In genomic region chr9:136485049-136485647, GRCh38 we compare ENCODE assay signal across 8 cellular contexts. TPM values are rescaled to one million over a fixed set of nuclear protein-coding genes. Genes with fewer than 3 reads are reported as not detected.
A peak's percentile ranks its signal among the peaks of the same experiment; 100 is the strongest.
DNase-seq lines count a peak whose midpoint lies in the region; ATAC-seq and TF ChIP-seq lines count a peak whose summit lies in the region.

No MANE protein-coding gene starts in this region.

- no peak for ATAC-seq in GM18498 (IDR thresholded peaks at IDR 0.05; ENCODE audit: unreplicated experiment)

- no peaks in the 10 kb centered on the region for H3K9me3 Mint-ChIP-seq in activated CD4-positive, alpha-beta T cell treated with anti-CD3 and anti-CD28 coated beads, Interleukin-2, amount 10 ng/mL, durations not matched to agents 24 days and 14 days

- peak; percentile 87 to 89 for TF ChIP-seq RAD21 in liver (IDR thresholded peaks at IDR 0.05)

- H3K4me3 ChIP-seq in AG09309 (ENCODE audit: control insufficient read depth, low read depth, low read length) (no peak overlapping the region), coronary artery (no peak overlapping the region), liver (ENCODE audit: low read depth in 1 of 3, low read length in 3 of 3) (peak overlapping the region in 1 of 3 donors; percentile 82)

- H3K4me1 ChIP-seq in liver (ENCODE audit: control insufficient read depth in 4 of 4, insufficient read depth in 4 of 4, low read length in 3 of 4), result peaks cover 17 to 62% (median 46%) of the 10 kb centered on the region in 4 donors

- no peak for DNase-seq in AG09309 (ENCODE audit: low read depth)
- DNase-seq in GM20000 (ENCODE audit: low spot score), result peak; percentile 80
- DNase-seq in NCI-H446 (lab: John Stamatoyannopoulos, UW), result peak; percentile 18 to 64
- peak; percentile 94 for DNase-seq in activated CD4-positive, alpha-beta T cell treated with anti-CD3 and anti-CD28 coated beads, Interleukin-2, amount 10 ng/mL, durations not matched to agents 24 days and 14 days
- DNase-seq in coronary artery (ENCODE audit: low spot score), result peak; percentile 90
- DNase-seq in stimulated activated CD4-positive, alpha-beta T cell treated with anti-CD3 and anti-CD28 coated beads, TNF-alpha, amount 100 ng/mL, for 24 hours (ENCODE audit: low read depth in 3 of 3), result peak; percentile 73 to 82 (median 74)

- peaks cover 0 to 1% (median 0%) of the 10 kb centered on the region in 4 donors for H3K36me3 ChIP-seq in liver (ENCODE audit: control insufficient read depth in 4 of 4, insufficient read depth in 3 of 4, low read depth in 1 of 4, low read length in 3 of 4)

- peak; percentile 86 for TF ChIP-seq CTCF in AG09309 (IDR thresholded peaks at IDR 0.05; ENCODE audit: control insufficient read depth, insufficient read depth, low read depth, low read length, missing control alignments)
- TF ChIP-seq CTCF in GM20000 (IDR thresholded peaks at IDR 0.05; ENCODE audit: extremely low read depth, missing control alignments), result peak; percentile 83
- TF ChIP-seq CTCF in coronary artery (IDR thresholded peaks at IDR 0.05), result peak; percentile 83
- TF ChIP-seq CTCF in liver (IDR thresholded peaks at IDR 0.05; ENCODE audit: low read depth, low read length, missing input control), result peak; percentile 91

- H3K36me3 Mint-ChIP-seq in activated CD4-positive, alpha-beta T cell treated with anti-CD3 and anti-CD28 coated beads, Interleukin-2, amount 10 ng/mL, durations not matched to agents 24 days and 14 days (ENCODE audit: low read depth), result peaks cover 7% of the 10 kb centered on the region

- peak overlapping the region; percentile 57 for H3K4me3 Mint-ChIP-seq in activated CD4-positive, alpha-beta T cell treated with anti-CD3 and anti-CD28 coated beads, Interleukin-2, amount 10 ng/mL, durations not matched to agents 24 days and 14 days

- H3K9me3 ChIP-seq in liver (ENCODE audit: control insufficient read depth in 4 of 4, low read length in 3 of 4), result no peaks in the 10 kb centered on the region

- WGBS in liver, result 11% methylated on average over 13 of the region's 13 CpGs

- H3K27ac ChIP-seq in coronary artery (no peak overlapping the region), liver (ENCODE audit: low read depth in 1 of 2, low read length in 2 of 2) (peak overlapping the region; percentile 96 to 100)

- H3K27me3 Mint-ChIP-seq in activated CD4-positive, alpha-beta T cell treated with anti-CD3 and anti-CD28 coated beads, Interleukin-2, amount 10 ng/mL, durations not matched to agents 24 days and 14 days, result peaks cover 2% of the 10 kb centered on the region

- intact Hi-C loops in activated CD4-positive, alpha-beta T cell treated with anti-CD3 and anti-CD28 coated beads, Interleukin-2, amount 10 ng/mL, durations not matched to agents 24 days and 14 days (cut with micrococcal nuclease), result loop anchor here (1.0 kb wide), 1 partner anchor 146 kb away; no protein-coding TSS in a partner anchor

- no peak overlapping the region for H3K9ac ChIP-seq in liver (ENCODE audit: low read depth in 1 of 2, low read length in 2 of 2)

- no peak overlapping the region for H3K27ac Mint-ChIP-seq in activated CD4-positive, alpha-beta T cell treated with anti-CD3 and anti-CD28 coated beads, Interleukin-2, amount 10 ng/mL, durations not matched to agents 24 days and 14 days

- peaks cover 15% of the 10 kb centered on the region for H3K4me1 Mint-ChIP-seq in activated CD4-positive, alpha-beta T cell treated with anti-CD3 and anti-CD28 coated beads, Interleukin-2, amount 10 ng/mL, durations not matched to agents 24 days and 14 days

- H3K27me3 ChIP-seq in liver (ENCODE audit: control insufficient read depth in 4 of 4, insufficient read depth in 4 of 4, low read length in 3 of 4), result no peaks in the 10 kb centered on the region

TF ChIP-seq in liver, 16 proteins besides CTCF, POLR2A, EP300 and RAD21:
- TF ChIP-seq FOXA1 (IDR thresholded peaks at IDR 0.05) (no peak), MAX (IDR thresholded peaks at IDR 0.05) (no peak), TAF1 (conservative IDR thresholded peaks at IDR 0.05) (no peak), REST (IDR thresholded peaks at IDR 0.05) (no peak), EGR1 (IDR thresholded peaks at IDR 0.05; ENCODE audit: low read depth in 2 of 2) (no peak), RXRA (IDR thresholded peaks at IDR 0.05) (no peak), FOXA2 (IDR thresholded peaks at IDR 0.05) (no peak)

RNA-seq across cellular contexts. Expression of gene SEC16A, which starts 2.3 kb away (rescaled TPM):
- total RNA-seq in activated CD4-positive, alpha-beta T cell treated with anti-CD3 and anti-CD28 coated beads, Interleukin-2, amount 10 ng/mL, durations not matched to agents 24 days and 14 days, result 79.2 and 81.2 TPM in 2 replicates
- 10 to 100 TPM; 21.7 to 96.1 TPM for total RNA-seq in liver
- 10 to 100 TPM; 43.3 to 88.7 TPM for polyA plus RNA-seq in liver

RNA-seq across cellular contexts. Expression of gene INPP5E, which starts 45.5 kb away (rescaled TPM):
- 19.6 and 20.6 TPM in 2 replicates for total RNA-seq in activated CD4-positive, alpha-beta T cell treated with anti-CD3 and anti-CD28 coated beads, Interleukin-2, amount 10 ng/mL, durations not matched to agents 24 days and 14 days
- 1 to 10 TPM; 3.1 to 3.3 TPM for total RNA-seq in liver
- polyA plus RNA-seq in liver, result 1 to 10 TPM; 1.0 to 2.7 TPM

Comparison
In these comparisons a context has a peak if more than half of its experiments do, and no peak if none do; other contexts are left out.
1. H3K27ac ChIP-seq: peak in liver (2 of 2); none in coronary artery (0 of 2).
2. Peak in every context shown above with its lines, with median percentiles within 50 percentile points of each other: CTCF ChIP-seq.